In the genomic region with DNA sequence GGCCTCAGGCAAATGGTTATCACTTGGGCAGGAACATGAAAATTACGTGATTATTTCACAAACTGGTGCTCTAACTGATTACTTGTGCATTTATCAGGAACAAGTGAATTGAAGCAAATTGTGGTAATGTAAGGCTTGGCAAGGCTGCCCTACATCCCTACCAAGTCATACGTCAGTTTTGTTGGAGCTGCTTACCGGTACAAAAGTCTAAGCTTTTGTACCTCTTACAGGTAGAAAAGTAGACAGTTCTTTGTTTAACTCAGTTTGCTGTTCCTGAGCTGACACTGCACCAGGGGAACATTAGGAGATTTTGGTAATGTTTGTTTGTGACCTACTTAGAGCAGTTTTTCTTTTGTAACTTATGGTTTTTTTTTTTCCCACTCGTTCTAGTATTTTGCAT, we compare ENCODE assay signal across 8 cellular contexts. TPM values are rescaled to one million over a fixed set of nuclear protein-coding genes. Genes with fewer than 3 reads are reported as not detected.
DNase-seq lines count a peak whose midpoint lies in the region; ATAC-seq, FAIRE-seq and TF ChIP-seq lines count a peak whose summit lies in the region.

No MANE protein-coding gene starts in this region.

- H3K4me2 ChIP-seq in GM12878 (ENCODE audit: control insufficient read depth, insufficient read depth): peak overlapping the region; percentile 68

- H3K9me3 ChIP-seq in left ventricle myocardium inferior (replicated peaks) (no peaks in the 10 kb centered on the region), GM12878 (replicated peaks; ENCODE audit: control insufficient read depth, insufficient read depth, low read length) (no peaks in the 10 kb centered on the region)

- H3K27me3 ChIP-seq in left ventricle myocardium inferior (ENCODE audit: low read depth): no peaks in the 10 kb centered on the region
- no peaks in the 10 kb centered on the region for H3K27me3 ChIP-seq in GM12878 (replicated peaks in 1 of 2; ENCODE audit: control insufficient read depth in 2 of 2, insufficient read depth in 2 of 2, low read length in 1 of 2)

- no peak for TF ChIP-seq POLR2A in GM12878 (IDR thresholded peaks at IDR 0.05; ENCODE audit: low read depth, low read length)

- POLR2A ChIA-PET in GM12878 (lab: Charles Lee): interaction anchor here (0.8 to 10.0 kb wide), 6 partner anchors 11 to 723 kb away, joined by 3 to 241 read pairs (median 6); a partner anchor contains a TSS

- no TSS peak for BruUV-seq in GM12878 (replicated peaks; lab: Mats Ljungman, UMichigan)

- CTCF ChIA-PET in GM12878 (lab: Yijun Ruan, JAX): interaction anchor here (0.6 to 2.8 kb wide), 14 partner anchors 11 to 731 kb away, joined by 3 to 14 read pairs (median 4); no protein-coding TSS in a partner anchor

- SMC1A ChIA-PET in GM12878 (lab: Charles Lee; ENCODE audit: uncharacterized antibody, unreplicated experiment): interaction anchor here (0.9 to 6.5 kb wide), 12 partner anchors 8 to 115 kb away, joined by 3 to 84 read pairs (median 6); a partner anchor contains a TSS

- peaks cover 8% of the 10 kb centered on the region for H4K20me1 ChIP-seq in GM12878 (ENCODE audit: control insufficient read depth, insufficient read depth)

- DNase-seq in left ventricle myocardium inferior (no peak), Right ventricle myocardium inferior (ENCODE audit: missing footprints) (no peak), GM12878 (ENCODE audit: low read depth, low spot score) (no peak), lung microvascular endothelial cell (ENCODE audit: low read depth in 2 of 2) (peak; percentile 10 to 13), GM20000 (ENCODE audit: low spot score) (no peak), NCI-H2107 treated with DMSO at 0.1 percent for 48 hours (lab: John Stamatoyannopoulos, UW; ENCODE audit: unreplicated experiment) (no peak), SW 1271 (lab: John Stamatoyannopoulos, UW) (no peak)

- H3K9ac ChIP-seq in GM12878 (ENCODE audit: control insufficient read depth, insufficient read depth, low read length): peak overlapping the region; percentile 93

- RAD21 ChIA-PET in GM12878 (lab: Charles Lee; ENCODE audit: unreplicated experiment): interaction anchor here (0.9 to 6.4 kb wide), 7 partner anchors 11 to 115 kb away, joined by 3 to 90 read pairs (median 9); a partner anchor contains a TSS

- ATAC-seq in Right ventricle myocardium inferior: no peak
- no peak for ATAC-seq in GM12878
- no peak for ATAC-seq in GM19467 (IDR thresholded peaks at IDR 0.05; ENCODE audit: unreplicated experiment)

- H3K4me1 ChIP-seq in left ventricle myocardium inferior (peaks cover 83% of the 10 kb centered on the region), GM12878 (ENCODE audit: control insufficient read depth, insufficient read depth, low read length) (peaks cover 10% of the 10 kb centered on the region)

- no peak for TF ChIP-seq RAD21 in GM12878 (IDR thresholded peaks at IDR 0.05; ENCODE audit: insufficient read depth, low read depth, low read length)

- intact Hi-C loops in left ventricle myocardium inferior (cut with micrococcal nuclease): no loop called here
- intact Hi-C loops in Right ventricle myocardium inferior (cut with DNase I): no loop called here
- intact Hi-C loops in GM12878 (cut with micrococcal nuclease; ENCODE audit: unreplicated experiment): loop anchor here (5.0 to 10.0 kb wide), 2 partner anchors 522 to 619 kb away; a partner anchor contains a TSS

- H3K36me3 ChIP-seq in left ventricle myocardium inferior (peaks cover 7% of the 10 kb centered on the region), GM12878 (ENCODE audit: control insufficient read depth in 2 of 2, insufficient read depth in 2 of 2, low read length in 1 of 2) (peaks cover 0 to 5% of the 10 kb centered on the region in 2 experiments; a peak in 3 of 4 replicates)

- no peak for TF ChIP-seq EP300 in GM12878 (IDR thresholded peaks at IDR 0.05; ENCODE audit: borderline replicate concordance in 1 of 2, control insufficient read depth in 1 of 2, low read depth in 2 of 2, low read length in 2 of 2)

- no peak for FAIRE-seq in GM12878 (lab: Jason Lieb, UNC)

- H3K4me3 ChIP-seq in left ventricle myocardium inferior: peak overlapping the region; percentile 88
- peak overlapping the region; percentile 97 for H3K4me3 ChIP-seq in GM12878

- no peak for TF ChIP-seq CTCF in left ventricle myocardium inferior (IDR thresholded peaks at IDR 0.05; ENCODE audit: borderline replicate concordance)
- no peak for TF ChIP-seq CTCF in GM12878 (IDR thresholded peaks at IDR 0.05 in 2 of 3, conservative IDR thresholded peaks at IDR 0.05 in 1 of 3; ENCODE audit: control insufficient read depth in 2 of 3, extremely low read depth in 1 of 3, insufficient read depth in 1 of 3, low read depth in 3 of 3, low read length in 3 of 3)
- TF ChIP-seq CTCF in GM20000 (IDR thresholded peaks at IDR 0.05; ENCODE audit: extremely low read depth, missing control alignments): no peak

- no peak overlapping the region for H2AFZ ChIP-seq in GM12878 (ENCODE audit: control insufficient read depth, low read depth, low read length)

- WGBS in GM12878 (ENCODE audit: insufficient coverage, insufficient replicate concordance, low lambda C conversion rate, missing lambda C conversion rate): 0% methylated on average over 4 of the region's 4 CpGs

- H3K79me2 ChIP-seq in GM12878 (ENCODE audit: control insufficient read depth, insufficient read depth, low read length): peaks cover 85% of the 10 kb centered on the region

- in situ Hi-C loops in GM12878 (cut with MboI): no loop called here

- H3K27ac ChIP-seq in left ventricle myocardium inferior (replicated peaks): peak overlapping the region; percentile 95
- no peak overlapping the region; the same call in 1 of the 2 replicates for H3K27ac ChIP-seq in GM12878 (ENCODE audit: control insufficient read depth, insufficient read depth)

TF ChIP-seq in GM12878, 131 proteins besides CTCF, POLR2A, EP300 and RAD21:
- TF ChIP-seq FOXM1 (IDR thresholded peaks at IDR 0.05; ENCODE audit: low read depth, low read length) (no peak), POLR2AphosphoS5 (IDR thresholded peaks at IDR 0.05; ENCODE audit: low read length) (0 out of 2 replicates have a peak, but pooled peaks have one; percentile 38)
TF ChIP-seq in GM12878: peak in this region for 1.

RNA-seq across cellular contexts. Expression of a gene that starts 2.2 kb away (rescaled TPM):
- 95.0 TPM for total RNA-seq in left ventricle myocardium inferior
- 114 TPM for total RNA-seq in Right ventricle myocardium inferior
- 192 and 198 TPM in 2 replicates for total RNA-seq in GM12878 (2013; cell fraction: nucleolus; rRNA removed)
- total RNA-seq in GM12878 (2014; rRNA removed): 137 and 148 TPM in 2 replicates
- 182 and 190 TPM in 2 replicates for total RNA-seq in GM12878 (2014; rRNA removed; fragmentation: Illumina TruSeq; extraction: Trizol)
- total RNA-seq in GM12878 (2021): 255 and 269 TPM in 2 replicates
- 39.6 TPM for polyA plus RNA-seq in GM12878 (2011; ENCODE audit: low read depth)
- 113 and 119 TPM in 2 replicates for polyA plus RNA-seq in GM12878 (2011; rRNA removed)
- polyA plus RNA-seq in GM12878 (2011; cell fraction: cytosol; rRNA removed): 57.4 and 66.1 TPM in 2 replicates
- 40.4 and 54.9 TPM in 2 replicates for polyA plus RNA-seq in GM12878 (2011; cell fraction: nucleus; rRNA removed)
- polyA plus RNA-seq in GM12878 (2012): 70.4 and 72.8 TPM in 2 replicates
- polyA plus RNA-seq in GM12878 (2014; fragmentation: Illumina TruSeq; extraction: Trizol): 158 TPM in 2 replicates
- polyA plus RNA-seq in GM12878 (2014; fragmentation: Nextera tagmentation; extraction: Ambion mirVana): 10 to 100 TPM; 49.7 to 52.7 TPM
- 86.7 and 87.0 TPM in 2 replicates for polyA plus RNA-seq in GM12878 (2014; rRNA removed)
- polyA plus RNA-seq in GM12878 (2016; fragmentation: Nextera tagmentation; extraction: Ambion mirVana): 100 to 1,000 TPM; 416 to 438 TPM
- polyA minus RNA-seq in GM12878 (2011; rRNA and poly(A)+ RNA removed): 140 and 194 TPM in 2 replicates
- 67.5 and 113 TPM in 2 replicates for polyA minus RNA-seq in GM12878 (2011; cell fraction: cytosol; rRNA and poly(A)+ RNA removed)
- polyA minus RNA-seq in GM12878 (2011; cell fraction: nucleus; rRNA and poly(A)+ RNA removed): 80.6 and 162 TPM in 2 replicates
- 99.2 and 158 TPM in 2 replicates for total RNA-seq in lung microvascular endothelial cell

RNA-seq across cellular contexts. Expression of a gene that starts 15.5 kb away (rescaled TPM):
- total RNA-seq in left ventricle myocardium inferior (65.4 TPM), Right ventricle myocardium inferior (69.5 TPM), GM12878 (2014; rRNA removed) (136 and 139 TPM in 2 replicates), GM12878 (2014; rRNA removed; fragmentation: Illumina TruSeq; extraction: Trizol) (130 and 139 TPM in 2 replicates), GM12878 (2021) (140 and 158 TPM in 2 replicates), lung microvascular endothelial cell (57.8 and 64.1 TPM in 2 replicates)
- total RNA-seq in GM12878 (2013; cell fraction: nucleolus; rRNA removed): 94.2 and 105 TPM in 2 replicates
- polyA plus RNA-seq in GM12878 (2011; ENCODE audit: low read depth): 89.5 TPM
- polyA plus RNA-seq in GM12878 (2011; rRNA removed) (94.4 and 161 TPM in 2 replicates), GM12878 (2014; fragmentation: Illumina TruSeq; extraction: Trizol) (138 and 231 TPM in 2 replicates), GM12878 (2014; fragmentation: Nextera tagmentation; extraction: Ambion mirVana) (100 to 1,000 TPM; 576 to 642 TPM), GM12878 (2014; rRNA removed) (237 and 259 TPM in 2 replicates), GM12878 (2016; fragmentation: Nextera tagmentation; extraction: Ambion mirVana) (100 to 1,000 TPM; 377 to 419 TPM)
- polyA plus RNA-seq in GM12878 (2011; cell fraction: cytosol; rRNA removed): 375 and 451 TPM in 2 replicates
- 134 and 141 TPM in 2 replicates for polyA plus RNA-seq in GM12878 (2011; cell fraction: nucleus; rRNA removed)
- polyA plus RNA-seq in GM12878 (2012): 153 and 189 TPM in 2 replicates
- polyA minus RNA-seq in GM12878 (2011; rRNA and poly(A)+ RNA removed): 179 and 269 TPM in 2 replicates
- 52.4 and 56.0 TPM in 2 replicates for polyA minus RNA-seq in GM12878 (2011; cell fraction: cytosol; rRNA and poly(A)+ RNA removed)
- polyA minus RNA-seq in GM12878 (2011; cell fraction: nucleus; rRNA and poly(A)+ RNA removed): 54.5 and 83.6 TPM in 2 replicates

Comparison
In these comparisons a context has a peak if more than half of its experiments do, and no peak if none do; other contexts are left out.
1. DNase-seq: peak in lung microvascular endothelial cell (2 of 2); none in left ventricle myocardium inferior (single experiment), Right ventricle myocardium inferior (single experiment), GM12878 (single experiment), GM20000 (single experiment), NCI-H2107 treated with DMSO at 0.1 percent for 48 hours (single experiment) and SW 1271 (0 of 2).